9 cellular contexts compared by ENCODE assay signal in the genomic region with DNA sequence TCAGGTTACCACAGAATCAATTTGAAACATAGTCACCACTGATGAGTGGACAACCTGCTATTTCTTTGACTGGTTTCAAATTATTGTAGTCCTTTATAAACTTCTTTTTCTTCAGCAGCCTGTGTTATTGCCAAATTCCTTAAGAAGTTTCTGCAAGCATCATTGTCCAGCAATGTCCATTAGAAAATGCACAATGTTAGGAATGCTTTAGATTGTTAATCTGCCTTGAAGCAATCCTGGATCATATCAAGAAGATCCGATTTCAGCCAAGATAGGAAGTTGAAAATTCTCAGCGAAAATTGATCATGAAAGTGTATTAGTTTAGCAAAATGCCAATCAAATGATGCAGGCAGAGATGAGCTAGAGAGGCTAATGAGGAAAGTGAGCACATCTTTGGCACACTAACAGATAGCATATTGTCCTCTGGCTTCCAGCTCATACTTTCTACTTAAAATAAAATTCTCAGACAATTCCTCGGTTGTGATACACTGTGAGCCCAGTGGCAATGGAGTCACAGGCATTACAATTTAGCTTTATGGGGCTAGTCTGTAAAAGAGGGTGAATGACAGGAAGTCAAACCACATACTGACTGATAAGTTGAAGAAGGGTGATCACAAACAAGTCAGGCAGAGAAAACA.
DNase-seq lines count a peak whose midpoint lies in the region; ATAC-seq and TF ChIP-seq lines count a peak whose summit lies in the region.
"Had no signal": no experiment of that assay in that cellular context is flagged by ENCODE, and none has a peak within 500 bp of the region (broad histone marks: within the 10 kb centered on the region; RNA-seq: fewer than 3 reads in every experiment).

No MANE protein-coding gene starts in this region.

- H3K4me1 ChIP-seq in GM23338 (ENCODE audit: insufficient read depth) (no peaks in the 10 kb centered on the region), stomach smooth muscle (ENCODE audit: control insufficient read depth, insufficient read depth, low read length) (no peaks in the 10 kb centered on the region)
- no peaks in the 10 kb centered on the region for H3K4me1 ChIP-seq in CD8-positive, alpha-beta memory T cell (ENCODE audit: insufficient read depth, low read length)

- H3K27ac ChIP-seq in GM23338 (ENCODE audit: low read depth): no peak overlapping the region
- no peak overlapping the region for H3K27ac ChIP-seq in stomach smooth muscle (ENCODE audit: low read length)
- no peak overlapping the region for H3K27ac ChIP-seq in CD8-positive, alpha-beta memory T cell (ENCODE audit: low read depth, low read length)

- no peaks in the 10 kb centered on the region for H4K20me1 ChIP-seq in GM23338 (replicated peaks; ENCODE audit: insufficient read depth)

- no peaks in the 10 kb centered on the region for H3K79me2 ChIP-seq in GM23338 (replicated peaks; ENCODE audit: insufficient read depth)

- CTCF ChIA-PET in CD8-positive, alpha-beta memory T cell (lab: Charles Lee): no interaction called here

- H2AFZ ChIP-seq in GM23338: peak overlapping the region; percentile 6; the same call in 1 of the 2 replicates

- no peaks in the 10 kb centered on the region for H3K9me3 Mint-ChIP-seq in GM23338
- H3K9me3 Mint-ChIP-seq in CD8-positive, alpha-beta memory T cell: peaks cover 0 to 25% (median 2%) of the 10 kb centered on the region in 5 donors
- H3K9me3 Mint-ChIP-seq: activated naive CD8-positive, alpha-beta T cell treated with anti-CD3 and anti-CD28 coated beads, Interleukin-2, amount 50 U/mL, for 24 hours had no signal

- no peaks in the 10 kb centered on the region for H3K9me2 ChIP-seq in GM23338 (ENCODE audit: insufficient read depth)

- no peaks in the 10 kb centered on the region for H3K9me3 ChIP-seq in stomach smooth muscle (ENCODE audit: control insufficient read depth in 2 of 2, low read length in 2 of 2)
- no peaks in the 10 kb centered on the region for H3K9me3 ChIP-seq in CD8-positive, alpha-beta memory T cell (ENCODE audit: low read length)

- no peaks in the 10 kb centered on the region for H3K36me3 ChIP-seq in GM23338 (ENCODE audit: insufficient read depth)
- H3K36me3 ChIP-seq in stomach smooth muscle (ENCODE audit: control insufficient read depth in 2 of 2, insufficient read depth in 2 of 2, low read length in 2 of 2): no peaks in the 10 kb centered on the region
- no peaks in the 10 kb centered on the region for H3K36me3 ChIP-seq in CD8-positive, alpha-beta memory T cell (ENCODE audit: insufficient read depth, low read length)

- H3K9ac ChIP-seq in stomach smooth muscle (ENCODE audit: low read length in 2 of 2): no peak overlapping the region

- H3F3A ChIP-seq in GM23338 (replicated peaks; ENCODE audit: low read depth): no peaks in the 10 kb centered on the region

- DNase-seq in GM23338 (ENCODE audit: low spot score): no peak
- peak; percentile 73 for DNase-seq in fibroblast of the aortic adventitia (ENCODE audit: low read depth)
- DNase-seq in stimulated activated CD4-positive, alpha-beta T cell treated with anti-CD3 and anti-CD28 coated beads, Interleukin-4, amount 100 ng/mL, for 1 hour: no peak
- no peak for DNase-seq in CD8-positive, alpha-beta memory T cell
- DNase-seq: activated naive CD8-positive, alpha-beta T cell treated with anti-CD3 and anti-CD28 coated beads, Interleukin-2, amount 50 U/mL, for 24 hours; NCI-H774 had no signal

- no peak overlapping the region for H3K4me2 ChIP-seq in GM23338

- no peak overlapping the region for H3K4me3 Mint-ChIP-seq in GM23338
- H3K4me3 Mint-ChIP-seq in CD8-positive, alpha-beta memory T cell: no peak overlapping the region
- H3K4me3 Mint-ChIP-seq: activated naive CD8-positive, alpha-beta T cell treated with anti-CD3 and anti-CD28 coated beads, Interleukin-2, amount 50 U/mL, for 24 hours had no signal

- H3K36me3 Mint-ChIP-seq in GM23338 (ENCODE audit: low read depth): no peaks in the 10 kb centered on the region
- no peaks in the 10 kb centered on the region for H3K36me3 Mint-ChIP-seq in CD8-positive, alpha-beta memory T cell

- H3K4me1 Mint-ChIP-seq in GM23338: peaks cover 3% of the 10 kb centered on the region; the same call in 2 of the 3 replicates
- H3K4me1 Mint-ChIP-seq in CD8-positive, alpha-beta memory T cell: no peaks in the 10 kb centered on the region
- H3K4me1 Mint-ChIP-seq: activated naive CD8-positive, alpha-beta T cell treated with anti-CD3 and anti-CD28 coated beads, Interleukin-2, amount 50 U/mL, for 24 hours had no signal

- H3K27me3 ChIP-seq in GM23338 (ENCODE audit: insufficient read depth) (no peaks in the 10 kb centered on the region), stomach smooth muscle (ENCODE audit: control insufficient read depth in 1 of 2, insufficient read depth in 2 of 2, low read length in 2 of 2) (no peaks in the 10 kb centered on the region)
- H3K27me3 ChIP-seq in CD8-positive, alpha-beta memory T cell (ENCODE audit: insufficient read depth, low read length, poor library complexity, severe bottlenecking): no peaks in the 10 kb centered on the region

- H3K27me3 Mint-ChIP-seq in GM23338 (ENCODE audit: insufficient read depth, low read depth, poor library complexity): no peaks in the 10 kb centered on the region
- no peaks in the 10 kb centered on the region for H3K27me3 Mint-ChIP-seq in CD8-positive, alpha-beta memory T cell
- H3K27me3 Mint-ChIP-seq: activated naive CD8-positive, alpha-beta T cell treated with anti-CD3 and anti-CD28 coated beads, Interleukin-2, amount 50 U/mL, for 24 hours had no signal

- POLR2A ChIA-PET in CD8-positive, alpha-beta memory T cell (lab: Charles Lee): no interaction called here

- no peak overlapping the region for H3K4me3 ChIP-seq in GM23338
- H3K4me3 ChIP-seq in fibroblast of the aortic adventitia (ENCODE audit: low read depth, low read length): no peak overlapping the region
- H3K4me3 ChIP-seq in stomach smooth muscle (ENCODE audit: low read length in 2 of 2): peak overlapping the region; percentile 3 to 27
- no peak overlapping the region for H3K4me3 ChIP-seq in CD8-positive, alpha-beta memory T cell (ENCODE audit: low read length)

- TF ChIP-seq CTCF in GM23338 (conservative IDR thresholded peaks at IDR 0.05; ENCODE audit: low read depth in 2 of 2) (no peak), fibroblast of the aortic adventitia (IDR thresholded peaks at IDR 0.05; ENCODE audit: insufficient read depth, low read length) (no peak)

- H3K27ac Mint-ChIP-seq in GM23338: no peak overlapping the region
- no peak overlapping the region for H3K27ac Mint-ChIP-seq in CD8-positive, alpha-beta memory T cell
- H3K27ac Mint-ChIP-seq: activated naive CD8-positive, alpha-beta T cell treated with anti-CD3 and anti-CD28 coated beads, Interleukin-2, amount 50 U/mL, for 24 hours had no signal

- ATAC-seq in GM23338 (no peak), SK-N-SH treated with all-trans-retinoic acid at 6 μM for 48 hours (peak; percentile 93), GM18858 (IDR thresholded peaks at IDR 0.05; ENCODE audit: unreplicated experiment) (no peak)
- ATAC-seq: activated naive CD8-positive, alpha-beta T cell treated with anti-CD3 and anti-CD28 coated beads, Interleukin-2, amount 50 U/mL, for 24 hours had no signal

TF ChIP-seq in GM23338, 12 proteins besides CTCF, POLR2A, EP300 and RAD21 (continues in another document):
- TF ChIP-seq ZNF114 (CRISPR knock-in tag; IDR thresholded peaks at IDR 0.05) (no peak), JUNB (IDR thresholded peaks at IDR 0.05; ENCODE audit: unreplicated experiment) (no peak), EZH2 (IDR thresholded peaks at IDR 0.05; ENCODE audit: low read depth, unreplicated experiment) (no peak)

TF ChIP-seq in SK-N-SH treated with all-trans-retinoic acid at 6 μM for 48 hours, 23 proteins besides CTCF, POLR2A, EP300 and RAD21 (continues in another document):
- no peak for TF ChIP-seq ZNF70 (CRISPR knock-in tag; IDR thresholded peaks at IDR 0.05)
- TF ChIP-seq ZNF8 (CRISPR knock-in tag; IDR thresholded peaks at IDR 0.05): no peak
- TF ChIP-seq PATZ1 (CRISPR knock-in tag; IDR thresholded peaks at IDR 0.05; ENCODE audit: borderline replicate concordance): peak; percentile 88
- TF ChIP-seq ZC3H10 (CRISPR knock-in tag; IDR thresholded peaks at IDR 0.05): peak; percentile 46; the same call in 1 of the 2 replicates
- peak; percentile 31; the same call in 1 of the 2 replicates for TF ChIP-seq RARB (CRISPR knock-in tag; IDR thresholded peaks at IDR 0.05)
- TF ChIP-seq, protein P1, sequence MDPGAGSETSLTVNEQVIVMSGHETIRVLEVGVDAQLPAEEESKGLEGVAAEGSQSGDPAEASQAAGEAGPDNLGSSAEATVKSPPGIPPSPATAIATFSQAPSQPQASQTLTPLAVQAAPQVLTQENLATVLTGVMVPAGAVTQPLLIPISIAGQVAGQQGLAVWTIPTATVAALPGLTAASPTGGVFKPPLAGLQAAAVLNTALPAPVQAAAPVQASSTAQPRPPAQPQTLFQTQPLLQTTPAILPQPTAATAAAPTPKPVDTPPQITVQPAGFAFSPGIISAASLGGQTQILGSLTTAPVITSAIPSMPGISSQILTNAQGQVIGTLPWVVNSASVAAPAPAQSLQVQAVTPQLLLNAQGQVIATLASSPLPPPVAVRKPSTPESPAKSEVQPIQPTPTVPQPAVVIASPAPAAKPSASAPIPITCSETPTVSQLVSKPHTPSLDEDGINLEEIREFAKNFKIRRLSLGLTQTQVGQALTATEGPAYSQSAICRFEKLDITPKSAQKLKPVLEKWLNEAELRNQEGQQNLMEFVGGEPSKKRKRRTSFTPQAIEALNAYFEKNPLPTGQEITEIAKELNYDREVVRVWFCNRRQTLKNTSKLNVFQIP (CRISPR knock-in tag; IDR thresholded peaks at IDR 0.05; ENCODE audit: borderline replicate concordance, low read depth): peak; percentile 29; the same call in 1 of the 2 replicates
- TF ChIP-seq GLIS3 (CRISPR knock-in tag; IDR thresholded peaks at IDR 0.05): no peak
- no peak for TF ChIP-seq ZFP30 (CRISPR knock-in tag; IDR thresholded peaks at IDR 0.05)
- peak; percentile 99 for TF ChIP-seq ISL1 (CRISPR knock-in tag; IDR thresholded peaks at IDR 0.05)

Comparison
In these comparisons a context has a peak if more than half of its experiments do, and no peak if none do; other contexts are left out.
1. H3K4me3 ChIP-seq: peak in stomach smooth muscle (2 of 2); none in GM23338 (single experiment), fibroblast of the aortic adventitia (single experiment) and CD8-positive, alpha-beta memory T cell (single experiment).